Comparison of ENCODE assay signal across 8 cellular contexts in the genomic region with DNA sequence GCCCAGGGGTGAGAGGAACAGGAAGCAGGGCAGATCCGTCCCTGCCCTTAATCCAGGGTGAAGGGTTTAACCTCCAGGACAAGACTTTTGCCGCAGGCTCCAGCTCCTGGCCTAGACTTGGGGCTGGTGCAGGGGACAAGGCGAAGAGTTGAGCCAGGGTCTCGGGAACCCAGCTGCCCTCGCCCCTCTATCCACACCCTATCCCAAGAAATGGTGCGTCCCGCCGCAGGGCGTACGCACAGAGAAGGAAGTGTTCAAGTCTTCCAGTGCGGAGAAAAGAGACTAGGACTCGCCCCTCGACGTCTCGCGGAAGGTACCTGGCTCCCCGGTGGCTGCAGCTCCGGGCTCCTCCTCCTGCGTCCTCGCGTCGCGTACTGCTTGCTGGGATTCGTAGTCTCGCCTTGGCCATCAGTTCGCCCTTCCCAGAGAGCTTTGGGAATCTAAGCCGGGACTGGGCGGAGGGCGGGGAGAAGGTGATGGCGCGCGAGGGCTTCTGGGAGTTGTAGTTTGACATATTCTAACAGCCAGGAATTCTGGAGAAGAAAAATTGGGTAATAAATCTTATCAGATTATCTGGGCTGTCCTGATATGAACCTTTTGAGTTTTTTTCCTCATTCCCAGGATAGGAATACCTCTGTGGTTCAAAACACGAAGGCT. TPM values are rescaled to one million over a fixed set of nuclear protein-coding genes. Genes with fewer than 3 reads are reported as not detected.
DNase-seq lines count a peak whose midpoint lies in the region; ATAC-seq and TF ChIP-seq lines count a peak whose summit lies in the region.

A gene with protein sequence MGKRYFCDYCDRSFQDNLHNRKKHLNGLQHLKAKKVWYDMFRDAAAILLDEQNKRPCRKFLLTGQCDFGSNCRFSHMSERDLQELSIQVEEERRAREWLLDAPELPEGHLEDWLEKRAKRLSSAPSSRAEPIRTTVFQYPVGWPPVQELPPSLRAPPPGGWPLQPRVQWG (minus strand): TSS at position 376 of the 657 bp plus-strand sequence. CDS start 18,463 bp downstream, outside the sequence.

- no peaks in the 10 kb centered on the region for H3K9me3 ChIP-seq in T-helper 17 cell (ENCODE audit: control insufficient read depth, low read length, poor library complexity, severe bottlenecking)
- no peaks in the 10 kb centered on the region for H3K9me3 ChIP-seq in upper lobe of right lung

- no peaks in the 10 kb centered on the region for H3K27me3 Mint-ChIP-seq in T-helper 17 cell

- peak; percentile 78 for ATAC-seq in HG02884 (IDR thresholded peaks at IDR 0.05; ENCODE audit: unreplicated experiment)
- peak; percentile 96 for ATAC-seq in T-helper 17 cell
- ATAC-seq in left cardiac atrium, result peak; percentile 98 to 100
- peak; percentile 99 for ATAC-seq in upper lobe of right lung

- peak; percentile 99 for DNase-seq in GM13976 (ENCODE audit: low spot score)
- peak; percentile 97 for DNase-seq in NCI-H1694 treated with DMSO at 0.1 percent for 48 hours (lab: John Stamatoyannopoulos, UW)
- peak; percentile 78 to 88 (median 79) for DNase-seq in T-helper 17 cell
- peak in 55 of 56 donors; percentile 37 to 99 (median 90) for DNase-seq in amygdala (lab: John Stamatoyannopoulos, UW)
- DNase-seq in left cardiac atrium, result peak; percentile 96
- peak; percentile 98 for DNase-seq in posterior vena cava (ENCODE audit: low spot score)
- DNase-seq in upper lobe of right lung, result peak; percentile 97

- peaks cover 28% of the 10 kb centered on the region for H3K4me1 Mint-ChIP-seq in T-helper 17 cell

- peaks cover 22% of the 10 kb centered on the region for H3K36me3 ChIP-seq in upper lobe of right lung

- intact Hi-C loops in left cardiac atrium (cut with DNase I) (no loop called here), posterior vena cava (cut with DNase I) (no loop called here), upper lobe of right lung (cut with DNase I) (no loop called here)

- H3K27ac Mint-ChIP-seq in T-helper 17 cell, result peak within 1 kb of the TSS; percentile 98

- peaks cover 24% of the 10 kb centered on the region for H3K4me1 ChIP-seq in upper lobe of right lung

- no peaks in the 10 kb centered on the region for H3K36me3 Mint-ChIP-seq in T-helper 17 cell (ENCODE audit: low read depth)

- peak within 1 kb of the TSS; percentile 91 for H3K27ac ChIP-seq in upper lobe of right lung

- peak within 1 kb of the TSS; percentile 98 for H3K4me3 Mint-ChIP-seq in T-helper 17 cell

- peak within 1 kb of the TSS; percentile 100 for H3K4me3 ChIP-seq in upper lobe of right lung

- in situ Hi-C loops in GM13976 (cut with MboI; ENCODE audit: low sequenced_read_pairs, unreplicated experiment), result no loop called here

- H3K27me3 ChIP-seq in upper lobe of right lung, result no peaks in the 10 kb centered on the region

- TF ChIP-seq CTCF in GM13976 (IDR thresholded peaks at IDR 0.05; ENCODE audit: borderline replicate concordance, control extremely low read depth, extremely low read depth, insufficient read depth, missing control alignments), result no peak
- no peak for TF ChIP-seq CTCF in upper lobe of right lung (IDR thresholded peaks at IDR 0.05)

RNA-seq across cellular contexts. Expression of the gene that starts here (rescaled TPM):
- 10 to 100 TPM; 11.8 to 14.2 TPM for total RNA-seq in T-helper 17 cell
- 10 to 100 TPM; 15.2 to 21.1 TPM for total RNA-seq in left cardiac atrium
- 10 to 100 TPM; 14.1 to 18.0 TPM for total RNA-seq in posterior vena cava
- total RNA-seq in upper lobe of right lung, result 16.8 TPM

Comparison
In these comparisons a context has a peak if more than half of its experiments do, and no peak if none do; other contexts are left out.
1. Peak in every context shown above with its lines: DNase-seq, ATAC-seq, H3K4me3 ChIP-seq and H3K27ac ChIP-seq.